ENCODE assay signal across 39 cellular contexts in the genomic region with DNA sequence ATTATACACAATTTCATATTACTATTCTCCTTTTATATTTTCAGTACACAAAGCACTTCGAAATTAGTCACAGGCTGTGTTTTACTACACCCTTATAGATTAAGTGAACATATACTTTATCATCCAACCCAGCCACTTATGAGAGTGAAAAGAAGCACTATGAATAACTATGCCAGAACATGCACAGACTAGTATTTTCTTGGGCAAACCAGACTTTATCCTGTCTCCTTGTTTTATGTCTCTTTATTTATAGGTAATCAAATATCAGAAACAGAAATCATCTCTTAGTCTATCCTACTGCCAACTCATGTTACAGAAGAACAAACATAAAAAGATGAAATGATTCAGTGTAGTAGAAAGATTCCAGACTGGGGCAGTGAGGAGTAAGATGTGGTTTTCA.
"Had no signal": no experiment of that assay in that cellular context is flagged by ENCODE, and none has a peak within 500 bp of the region (broad histone marks: within the 10 kb centered on the region; RNA-seq: fewer than 3 reads in every experiment).

No MANE protein-coding gene starts in this region.

- H3K27ac ChIP-seq: adrenal gland, body of pancreas, brain microvascular endothelial cell, breast epithelium, cardiac muscle cell, VCaP had no signal

- DNase-seq: activated B cell treated with CpG ODN at 0.5 μM for 24 hours; activated CD4-positive, alpha-beta memory T cell treated with anti-CD3 and anti-CD28 coated beads for 36 hours; activated CD4-positive, alpha-beta T cell treated with anti-CD3 and anti-CD28 coated beads for 4 hours; activated CD4-positive, alpha-beta T cell treated with anti-CD3 and anti-CD28 coated beads, Interleukin-2, amount 10 ng/mL, durations not matched to agents 24 days and 14 days; activated CD4-positive, alpha-beta T cell treated with anti-CD3 and anti-CD28 coated beads, Interleukin-2, amount 50 U/mL, for 1 hour; activated CD4-positive, alpha-beta T cell treated with anti-CD3 and anti-CD28 coated beads, Interleukin-2, amount 50 U/mL, for 4 hours; activated CD4-positive, CD25-positive, alpha-beta regulatory T cell treated with anti-CD3 and anti-CD28 coated beads, Interleukin-2, amount 50 U/mL, for 72 hours; activated CD8-positive, alpha-beta memory T cell treated with anti-CD3 and anti-CD28 coated beads, Interleukin-2, amount 50 U/mL, for 4 hours; activated CD8-positive, alpha-beta T cell treated with anti-CD3 and anti-CD28 coated beads for 36 hours; activated effector memory CD4-positive, alpha-beta T cell treated with anti-CD3 and anti-CD28 coated beads, Interleukin-2, amount 50 U/mL, for 16 hours; activated gamma-delta T cell treated with Interleukin-2 at 50 U/mL for 16 hours; activated naive CD4-positive, alpha-beta T cell; activated naive CD4-positive, alpha-beta T cell treated with anti-CD3 and anti-CD28 coated beads for 36 hours; activated naive CD4-positive, alpha-beta T cell treated with anti-CD3 and anti-CD28 coated beads, Interleukin-2, amount 50 U/mL, for 16 hours; activated naive CD8-positive, alpha-beta T cell treated with anti-CD3 and anti-CD28 coated beads for 36 hours; activated T-cell treated with anti-CD3 and anti-CD28 coated beads for 4 hours; activated T-cell treated with anti-CD3 and anti-CD28 coated beads, Interleukin-2, amount 50 U/mL, for 1 hour; activated T-cell treated with anti-CD3 and anti-CD28 coated beads, Interleukin-2, amount 50 U/mL, for 4 hours; activated T-cell treated with anti-CD3 and anti-CD28 coated beads, Interleukin-2, amount 50 U/mL, for 72 hours; amniotic stem cell; aorta; body of pancreas; brain microvascular endothelial cell; cerebellar nuclear complex; T-helper 1 cell; T-helper 2 cell; T-helper 9 cell had no signal

- H3K36me3 Mint-ChIP-seq: activated CD4-positive, alpha-beta memory T cell treated with anti-CD3 and anti-CD28 coated beads for 36 hours; activated naive CD4-positive, alpha-beta T cell treated with anti-CD3 and anti-CD28 coated beads, Interleukin-2, amount 50 U/mL, for 72 hours; activated naive CD8-positive, alpha-beta T cell treated with anti-CD3 and anti-CD28 coated beads for 36 hours had no signal

- H3K4me1 ChIP-seq: adrenal gland, body of pancreas, breast epithelium had no signal

- FAIRE-seq: astrocyte, TTC549 had no signal

- H3K4me3 Mint-ChIP-seq: activated B cell treated with CpG ODN at 0.5 μM for 24 hours; activated CD4-positive, alpha-beta memory T cell treated with anti-CD3 and anti-CD28 coated beads for 36 hours; activated CD4-positive, alpha-beta T cell treated with anti-CD3 and anti-CD28 coated beads, Interleukin-2, amount 10 ng/mL, durations not matched to agents 24 days and 14 days; activated CD8-positive, alpha-beta T cell treated with anti-CD3 and anti-CD28 coated beads for 36 hours; activated naive CD4-positive, alpha-beta T cell treated with anti-CD3 and anti-CD28 coated beads for 36 hours; activated naive CD8-positive, alpha-beta T cell treated with anti-CD3 and anti-CD28 coated beads for 36 hours; activated T-cell treated with anti-CD3 and anti-CD28 coated beads, Interleukin-2, amount 50 U/mL, for 4 hours; activated T-cell treated with anti-CD3 and anti-CD28 coated beads, Interleukin-2, amount 50 U/mL, for 72 hours; activated T-helper 1 cell treated with anti-CD3 and anti-CD28 coated beads, Interleukin-12 subunit alpha, Interleukin-12 subunit beta, Interleukin-2, Interleukin-4 antibody, amounts not matched to agents 30 ng/mL and 10 ng/mL and 1 ng/mL, durations not matched to agents 14 hours and 24 hours and 36 hours; activated T-helper 17 cell treated with anti-CD3 and anti-CD28 coated beads, Interleukin-2, amount 50 U/mL, for 72 hours; central memory CD8-positive, alpha-beta T cell; T-helper 1 cell treated with Interleukin-12 subunit alpha and Interleukin-12 subunit beta and Interleukin-4 antibody, amounts not matched to agents 30 μg/mL and 1 μg/mL, for 36 hours; T-helper 2 cell treated with Interferon-gamma antibody and Interleukin-4, amounts not matched to agents 5 μg/mL and 100 μg/mL, for 36 hours had no signal

- H3K4me1 Mint-ChIP-seq: activated B cell treated with CpG ODN at 0.5 μM for 24 hours; activated CD4-positive, alpha-beta T cell treated with anti-CD3 and anti-CD28 coated beads, Interleukin-2, amount 10 ng/mL, durations not matched to agents 24 days and 14 days; activated naive CD8-positive, alpha-beta T cell treated with anti-CD3 and anti-CD28 coated beads for 36 hours; activated T-helper 17 cell treated with anti-CD3 and anti-CD28 coated beads, Interleukin-2, amount 50 U/mL, for 72 hours; central memory CD8-positive, alpha-beta T cell had no signal

- H3K9me3 Mint-ChIP-seq: activated CD4-positive, alpha-beta memory T cell treated with anti-CD3 and anti-CD28 coated beads for 36 hours; activated CD4-positive, alpha-beta T cell treated with anti-CD3 and anti-CD28 coated beads, Interleukin-2, amount 10 ng/mL, durations not matched to agents 24 days and 14 days; activated CD8-positive, alpha-beta T cell treated with anti-CD3 and anti-CD28 coated beads for 36 hours; activated naive CD4-positive, alpha-beta T cell treated with anti-CD3 and anti-CD28 coated beads for 36 hours; activated naive CD8-positive, alpha-beta T cell treated with anti-CD3 and anti-CD28 coated beads for 36 hours; activated T-helper 1 cell treated with anti-CD3 and anti-CD28 coated beads, Interleukin-12 subunit alpha, Interleukin-12 subunit beta, Interleukin-2, Interleukin-4 antibody, amounts not matched to agents 30 ng/mL and 10 ng/mL and 1 ng/mL, durations not matched to agents 14 hours and 24 hours and 36 hours; central memory CD8-positive, alpha-beta T cell; T-helper 1 cell treated with Interleukin-12 subunit alpha and Interleukin-12 subunit beta and Interleukin-4 antibody, amounts not matched to agents 30 μg/mL and 1 μg/mL, for 36 hours; T-helper 2 cell treated with Interferon-gamma antibody and Interleukin-4, amounts not matched to agents 5 μg/mL and 100 μg/mL, for 36 hours had no signal

- H3K9me3 ChIP-seq: adrenal gland, body of pancreas, breast epithelium had no signal

- H3K4me3 ChIP-seq: adrenal gland, body of pancreas, breast epithelium, cardiac muscle cell had no signal

- H3K27ac Mint-ChIP-seq: activated B cell treated with CpG ODN at 0.5 μM for 24 hours; activated CD4-positive, alpha-beta memory T cell treated with anti-CD3 and anti-CD28 coated beads for 36 hours; activated CD4-positive, alpha-beta T cell treated with anti-CD3 and anti-CD28 coated beads, Interleukin-2, amount 10 ng/mL, durations not matched to agents 24 days and 14 days; activated CD8-positive, alpha-beta T cell treated with anti-CD3 and anti-CD28 coated beads for 36 hours; activated naive CD4-positive, alpha-beta T cell treated with anti-CD3 and anti-CD28 coated beads for 36 hours; activated naive CD4-positive, alpha-beta T cell treated with anti-CD3 and anti-CD28 coated beads, Interleukin-2, amount 50 U/mL, for 72 hours; activated naive CD8-positive, alpha-beta T cell treated with anti-CD3 and anti-CD28 coated beads for 36 hours; activated T-cell treated with anti-CD3 and anti-CD28 coated beads, Interleukin-2, amount 50 U/mL, for 72 hours; activated T-helper 1 cell treated with anti-CD3 and anti-CD28 coated beads, Interleukin-12 subunit alpha, Interleukin-12 subunit beta, Interleukin-2, Interleukin-4 antibody, amounts not matched to agents 30 ng/mL and 10 ng/mL and 1 ng/mL, durations not matched to agents 14 hours and 24 hours and 36 hours; activated T-helper 17 cell treated with anti-CD3 and anti-CD28 coated beads, Interleukin-2, amount 50 U/mL, for 72 hours; T-helper 1 cell treated with Interleukin-12 subunit alpha and Interleukin-12 subunit beta and Interleukin-4 antibody, amounts not matched to agents 30 μg/mL and 1 μg/mL, for 36 hours; T-helper 2 cell treated with Interferon-gamma antibody and Interleukin-4, amounts not matched to agents 5 μg/mL and 100 μg/mL, for 36 hours had no signal

- H3K27me3 ChIP-seq: adrenal gland, body of pancreas, brain microvascular endothelial cell, breast epithelium, cardiac muscle cell had no signal

- H3K36me3 ChIP-seq: adrenal gland, brain microvascular endothelial cell, breast epithelium, cardiac muscle cell had no signal
